8 cellular contexts compared by ENCODE assay signal in genomic region chr7:140003913-140004382, GRCh38. TPM values are rescaled to one million over a fixed set of nuclear protein-coding genes. Genes with fewer than 3 reads are reported as not detected.
DNase-seq lines count a peak whose midpoint lies in the region; ATAC-seq, FAIRE-seq and TF ChIP-seq lines count a peak whose summit lies in the region.

No MANE protein-coding gene starts in this region.

- 15% methylated on average over 9 of the region's 9 CpGs for WGBS in K562 (ENCODE audit: insufficient coverage, low coverage, missing lambda C conversion rate)

- no TSS peak for BruUV-seq in K562 (replicated peaks; lab: Mats Ljungman, UMichigan)

- intact Hi-C loops in K562 (cut with micrococcal nuclease): loop anchor here (1.0 to 5.0 kb wide), 9 partner anchors 87 to 572 kb away; no protein-coding TSS in a partner anchor
- intact Hi-C loops in tibial artery (cut with DNase I; ENCODE audit: low total_unique reads): loop anchor here (2.0 to 10.0 kb wide), 4 partner anchors 219 to 509 kb away; no protein-coding TSS in a partner anchor

- in situ Hi-C loops in K562 (cut with MboI): loop anchor here (5.0 kb wide), 3 partner anchors 232 to 502 kb away; no protein-coding TSS in a partner anchor

- TF ChIP-seq CTCF in K562 (IDR thresholded peaks at IDR 0.05 in 2 of 3, conservative IDR thresholded peaks at IDR 0.05 in 1 of 3; ENCODE audit: insufficient read depth in 2 of 3, low read depth in 1 of 3, low read length in 3 of 3): peak; percentile 85 to 92 (median 88)
- TF ChIP-seq CTCF in tibial artery (IDR thresholded peaks at IDR 0.05): peak; percentile 18 to 24

- peak; percentile 55 for DNase-seq in CD1c-positive myeloid dendritic cell (ENCODE audit: extremely low spot score)
- DNase-seq in GM12891 (ENCODE audit: insufficient read length, low spot score): peak; percentile 59
- peak; percentile 58 for DNase-seq in NOMO-1 treated with DMSO at 0.1 percent for 48 hours (lab: John Stamatoyannopoulos, UW; ENCODE audit: unreplicated experiment)
- peak; percentile 81 to 84 (median 84) for DNase-seq in K562 (ENCODE audit: extremely low read depth in 1 of 4, low spot score in 3 of 4)
- DNase-seq in left lobe of liver (ENCODE audit: low spot score): no peak
- peak in 1 of 2 donors; percentile 55 for DNase-seq in tibial artery
- DNase-seq in activated effector memory CD4-positive, alpha-beta T cell treated with anti-CD3 and anti-CD28 coated beads, Interleukin-2, amount 50 U/mL, for 16 hours: no peak

- no peak overlapping the region for H3K4me3 ChIP-seq in K562
- H3K4me3 ChIP-seq in tibial artery: no peak overlapping the region

- peak; percentile 83 to 94 for TF ChIP-seq RAD21 in K562 (CRISPR knock-in tag; conservative IDR thresholded peaks at IDR 0.05 in 1 of 2, IDR thresholded peaks at IDR 0.05 in 1 of 2)

- H3K27ac ChIP-seq in K562 (ENCODE audit: extremely low read depth, low read depth, low read length): no peak overlapping the region
- H3K27ac ChIP-seq in tibial artery: no peak overlapping the region

- ATAC-seq in K562: peak; percentile 73
- peak; percentile 39 for ATAC-seq in left lobe of liver
- ATAC-seq in GM21360 (IDR thresholded peaks at IDR 0.05; ENCODE audit: unreplicated experiment): no peak

- H4K20me1 ChIP-seq in K562 (replicated peaks; ENCODE audit: control insufficient read depth, insufficient read depth, low read length): no peaks in the 10 kb centered on the region

- H3K36me3 ChIP-seq in K562 (ENCODE audit: control insufficient read depth, insufficient read depth, low read length) (no peaks in the 10 kb centered on the region), tibial artery (no peaks in the 10 kb centered on the region)

- POLR2A ChIA-PET in K562 (lab: Yijun Ruan, JAX): no interaction called here

- no peak for TF ChIP-seq EP300 in K562 (IDR thresholded peaks at IDR 0.05; ENCODE audit: low read length)

- H2AFZ ChIP-seq in K562 (ENCODE audit: low read depth, low read length): peak overlapping the region; percentile 56; the same call in 1 of the 2 replicates

- H3K27me3 ChIP-seq in K562 (ENCODE audit: control insufficient read depth in 2 of 2, insufficient read depth in 2 of 2, low read length in 2 of 2): peaks cover 0 to 9% of the 10 kb centered on the region in 2 experiments; a peak in 2 of 5 replicates
- no peaks in the 10 kb centered on the region for H3K27me3 ChIP-seq in tibial artery

- H3K4me1 ChIP-seq in K562 (replicated peaks in 1 of 2; ENCODE audit: control insufficient read depth in 2 of 2, insufficient read depth in 2 of 2, low read length in 2 of 2) (peaks cover 10 to 11% of the 10 kb centered on the region in 2 experiments; a peak in 4 of 5 replicates), tibial artery (no peaks in the 10 kb centered on the region)

- FAIRE-seq in GM12891 (lab: Jason Lieb, UNC): peak; percentile 78
- FAIRE-seq in K562 (lab: Jason Lieb, UNC): peak; percentile 85

- CTCF ChIA-PET in K562 (lab: Yijun Ruan, JAX; ENCODE audit: low intra/inter-chr PET ratio): interaction anchor here (1.0 to 5.4 kb wide), 8 partner anchors 228 to 504 kb away, joined by 3 to 92 read pairs (median 16); no protein-coding TSS in a partner anchor

- no peak overlapping the region for H3K9ac ChIP-seq in K562 (ENCODE audit: insufficient read depth in 1 of 2, low read depth in 2 of 2, low read length in 2 of 2)

- TF ChIP-seq POLR2A in GM12891 (IDR thresholded peaks at IDR 0.05; ENCODE audit: low read depth, low read length) (no peak), K562 (conservative IDR thresholded peaks at IDR 0.05) (no peak)

- H3K79me2 ChIP-seq in K562 (ENCODE audit: control insufficient read depth, insufficient read depth, low read length): no peaks in the 10 kb centered on the region

- H3K4me2 ChIP-seq in K562 (ENCODE audit: insufficient read depth, low read length): no peak overlapping the region

- no peaks in the 10 kb centered on the region for H3K9me1 ChIP-seq in K562 (ENCODE audit: control insufficient read depth, insufficient read depth, low read length)

- H3K9me3 ChIP-seq in K562 (replicated peaks; ENCODE audit: control insufficient read depth, insufficient read depth, low read depth, low read length) (no peaks in the 10 kb centered on the region), tibial artery (no peaks in the 10 kb centered on the region)

TF ChIP-seq in GM12891, 5 proteins besides CTCF, POLR2A, EP300 and RAD21:
- TF ChIP-seq SPI1 (IDR thresholded peaks at IDR 0.05; ENCODE audit: low read depth, low read length) (peak; percentile 59; the same call in 1 of the 2 replicates), TAF1 (IDR thresholded peaks at IDR 0.05; ENCODE audit: low read depth, low read length) (no peak)

TF ChIP-seq in K562, 482 proteins besides CTCF, POLR2A, EP300 and RAD21 (continues in another document):
- no peak for TF ChIP-seq BCOR (IDR thresholded peaks at IDR 0.05)
- TF ChIP-seq PCBP1 (IDR thresholded peaks at IDR 0.05; ENCODE audit: low read depth, low read length, poor library complexity, severe bottlenecking): no peak
- no peak for TF ChIP-seq SNRNP70 (optimal IDR thresholded peaks at IDR 0.05; ENCODE audit: low read depth, low read length)
- no peak for TF ChIP-seq ZNF282 (CRISPR knock-in tag; IDR thresholded peaks at IDR 0.05)
- peak; percentile 60; the same call in 1 of the 2 replicates for TF ChIP-seq CC2D1A (IDR thresholded peaks at IDR 0.05)
- TF ChIP-seq TBP (optimal IDR thresholded peaks at IDR 0.05; ENCODE audit: low read depth, low read length): no peak
- no peak for TF ChIP-seq SMARCA5 (IDR thresholded peaks at IDR 0.05)
- no peak for TF ChIP-seq FOXK2 (conservative IDR thresholded peaks at IDR 0.05 in 1 of 2, IDR thresholded peaks at IDR 0.05 in 1 of 2; ENCODE audit: low read depth in 2 of 2)
- no peak for TF ChIP-seq MTA3 (IDR thresholded peaks at IDR 0.05; ENCODE audit: borderline replicate concordance)
- no peak for TF ChIP-seq CCNT2 (IDR thresholded peaks at IDR 0.05; ENCODE audit: borderline replicate concordance, extremely low read depth, insufficient read length, low read depth, low read length)
- TF ChIP-seq USF2 (CRISPR knock-in tag; IDR thresholded peaks at IDR 0.05): no peak
- TF ChIP-seq E2F4 (CRISPR knock-in tag; IDR thresholded peaks at IDR 0.05; ENCODE audit: low read depth): no peak
- TF ChIP-seq ZNF165 (CRISPR knock-in tag; IDR thresholded peaks at IDR 0.05; ENCODE audit: borderline replicate concordance): no peak
- TF ChIP-seq ZBTB49 (CRISPR knock-in tag; IDR thresholded peaks at IDR 0.05; ENCODE audit: borderline replicate concordance): 0 out of 2 replicates have a peak, but pooled peaks have one; percentile 51

RNA-seq across cellular contexts. Expression of gene PARP12, which starts 58.8 kb away (rescaled TPM):
- 9.0 TPM for polyA plus RNA-seq in GM12891 (2012; ENCODE audit: low read depth, missing spikeins)
- 109 and 119 TPM in 2 replicates for total RNA-seq in K562 (2011; cell fraction: chromatin; rRNA removed; ENCODE audit: low replicate concordance)
- total RNA-seq in K562 (2011; cell fraction: nucleolus; rRNA removed): 57.4 and 59.0 TPM in 2 replicates
- total RNA-seq in K562 (2011; cell fraction: nucleoplasm; rRNA removed): 88.5 and 107 TPM in 2 replicates
- 20.4 and 25.7 TPM in 2 replicates for total RNA-seq in K562 (2014; rRNA removed)
- total RNA-seq in K562 (2014; rRNA removed; fragmentation: Illumina TruSeq; extraction: Trizol): 20.6 and 23.5 TPM in 2 replicates
- 22.1 and 23.4 TPM in 2 replicates for total RNA-seq in K562 (2015; rRNA removed; fragmentation: Illumina TruSeq; extraction: Trizol)
- total RNA-seq in K562 (2021): 23.3 and 25.5 TPM in 2 replicates
- polyA plus RNA-seq in K562 (2011; rRNA removed): 35.6 and 40.4 TPM in 2 replicates
- 26.6 and 44.3 TPM in 2 replicates for polyA plus RNA-seq in K562 (2011; cell fraction: cytosol; rRNA removed)
- polyA plus RNA-seq in K562 (2011; cell fraction: nucleus; rRNA removed): 108 and 147 TPM in 2 replicates
- 18.4 and 26.4 TPM in 2 replicates for polyA plus RNA-seq in K562 (2012)
- polyA plus RNA-seq in K562 (2014; fragmentation: Illumina TruSeq; extraction: Trizol): 24.7 and 27.7 TPM in 2 replicates
- polyA plus RNA-seq in K562 (2014; fragmentation: Nextera tagmentation; extraction: Ambion mirVana): 1 to 10 TPM; 4.6 to 7.1 TPM
- polyA plus RNA-seq in K562 (2014; rRNA removed): 21.4 and 23.9 TPM in 2 replicates
- 33.4 and 43.2 TPM in 2 replicates for polyA minus RNA-seq in K562 (2011; rRNA and poly(A)+ RNA removed)
- polyA minus RNA-seq in K562 (2011; cell fraction: cytosol; rRNA and poly(A)+ RNA removed): 21.9 and 24.1 TPM in 2 replicates
- polyA minus RNA-seq in K562 (2011; cell fraction: nucleus; rRNA and poly(A)+ RNA removed): 31.2 and 37.2 TPM in 2 replicates
- total RNA-seq in left lobe of liver: 17.8 TPM

Comparison
In these comparisons a context has a peak if more than half of its experiments do, and no peak if none do; other contexts are left out.
1. DNase-seq: peak in CD1c-positive myeloid dendritic cell (single experiment), GM12891 (single experiment), NOMO-1 treated with DMSO at 0.1 percent for 48 hours (single experiment) and K562 (4 of 4); none in left lobe of liver (single experiment) and activated effector memory CD4-positive, alpha-beta T cell treated with anti-CD3 and anti-CD28 coated beads, Interleukin-2, amount 50 U/mL, for 16 hours (single experiment).